In the genomic region with DNA sequence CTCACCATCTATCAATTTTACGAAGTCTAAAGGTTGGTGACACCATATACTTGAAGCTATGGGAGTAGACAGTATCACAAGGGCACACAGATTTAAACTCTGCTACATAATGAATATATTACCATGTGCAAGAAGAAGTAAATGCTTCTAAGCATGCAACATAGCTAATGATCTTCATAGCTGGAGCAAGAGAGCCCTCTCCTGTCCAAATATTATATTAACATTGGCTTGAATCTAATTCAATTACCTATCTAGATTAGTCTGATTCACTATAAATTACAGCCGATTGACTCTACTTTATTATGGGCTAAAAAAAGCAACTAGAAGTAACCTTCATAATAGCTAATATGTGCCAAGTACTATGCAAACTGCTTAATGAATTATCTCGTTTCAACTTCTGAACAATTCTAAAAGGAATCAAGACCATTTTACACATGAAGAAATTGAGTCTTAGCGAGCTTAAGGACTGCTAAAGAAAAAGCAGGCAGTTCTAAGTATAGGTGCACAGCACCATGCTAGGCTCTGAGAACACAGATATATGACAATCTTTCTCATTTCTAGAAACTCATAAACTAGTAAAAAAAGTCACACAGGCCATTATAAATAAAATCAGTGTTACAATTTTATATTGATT, we compare ENCODE assay signal across 8 cellular contexts. TPM values are rescaled to one million over a fixed set of nuclear protein-coding genes. Genes with fewer than 3 reads are reported as not detected.
DNase-seq lines count a peak whose midpoint lies in the region; ATAC-seq and TF ChIP-seq lines count a peak whose summit lies in the region.

No MANE protein-coding gene starts in this region.

- no peak overlapping the region for H3K27ac ChIP-seq in cardiac muscle cell

- no peak overlapping the region for H3K27ac Mint-ChIP-seq in nephron
- H3K27ac Mint-ChIP-seq in activated T-cell treated with anti-CD3 and anti-CD28 coated beads, Interleukin-2, amount 50 U/mL, for 72 hours, result no peak overlapping the region
- H3K27ac Mint-ChIP-seq in mesothelial cell of epicardium, result no peak overlapping the region
- H3K27ac Mint-ChIP-seq in WTC11, result no peak overlapping the region

- H3K9me3 Mint-ChIP-seq in nephron (no peaks in the 10 kb centered on the region), mesothelial cell of epicardium (no peaks in the 10 kb centered on the region), WTC11 (no peaks in the 10 kb centered on the region)
- H3K9me3 Mint-ChIP-seq in activated T-cell treated with anti-CD3 and anti-CD28 coated beads, Interleukin-2, amount 50 U/mL, for 72 hours, result no peaks in the 10 kb centered on the region

- peaks cover 16% of the 10 kb centered on the region for H3K36me3 ChIP-seq in cardiac muscle cell

- CTCF ChIA-PET in WTC11 (lab: Charles Lee), result interaction anchor here (0.6 to 4.5 kb wide), 8 partner anchors 22 to 393 kb away, joined by 3 to 71 read pairs (median 4); partner anchors contain the start of gene FRA10AC1

- POLR2A ChIA-PET in WTC11 (lab: Charles Lee), result no interaction called here

- H3K4me1 Mint-ChIP-seq in nephron (no peaks in the 10 kb centered on the region), mesothelial cell of epicardium (peaks cover 6% of the 10 kb centered on the region), WTC11 (peaks cover 7% of the 10 kb centered on the region)
- H3K4me1 Mint-ChIP-seq in activated T-cell treated with anti-CD3 and anti-CD28 coated beads, Interleukin-2, amount 50 U/mL, for 72 hours (ENCODE audit: low read depth), result no peaks in the 10 kb centered on the region

- H3K36me3 Mint-ChIP-seq in nephron (ENCODE audit: low read depth) (peaks cover 11% of the 10 kb centered on the region), mesothelial cell of epicardium (peaks cover 11% of the 10 kb centered on the region), WTC11 (peaks cover 22% of the 10 kb centered on the region)
- H3K36me3 Mint-ChIP-seq in activated T-cell treated with anti-CD3 and anti-CD28 coated beads, Interleukin-2, amount 50 U/mL, for 72 hours (ENCODE audit: insufficient read depth in 2 of 2), result peaks cover 0 to 8% of the 10 kb centered on the region in 2 donors

- H3K4me1 ChIP-seq in cardiac muscle cell (ENCODE audit: low read depth), result no peaks in the 10 kb centered on the region

- H3K27me3 Mint-ChIP-seq in nephron (ENCODE audit: low read depth) (no peaks in the 10 kb centered on the region), mesothelial cell of epicardium (ENCODE audit: low read depth) (no peaks in the 10 kb centered on the region), WTC11 (ENCODE audit: low read depth) (no peaks in the 10 kb centered on the region)
- no peaks in the 10 kb centered on the region for H3K27me3 Mint-ChIP-seq in activated T-cell treated with anti-CD3 and anti-CD28 coated beads, Interleukin-2, amount 50 U/mL, for 72 hours (ENCODE audit: low read depth)

- H3K27me3 ChIP-seq in cardiac muscle cell, result no peaks in the 10 kb centered on the region

- H3K4me3 ChIP-seq in cardiac muscle cell, result no peak overlapping the region

- no peaks in the 10 kb centered on the region for H3K9me3 ChIP-seq in cardiac muscle cell (ENCODE audit: low read depth)

- TF ChIP-seq CTCF in cardiac muscle cell (IDR thresholded peaks at IDR 0.05; ENCODE audit: low read depth, low read length) (peak; percentile 44), nephron (IDR thresholded peaks at IDR 0.05; ENCODE audit: unreplicated experiment in 3 of 3) (peak; percentile 48 to 61 (median 59)), mesothelial cell of epicardium (IDR thresholded peaks at IDR 0.05; ENCODE audit: unreplicated experiment) (no peak), WTC11 (IDR thresholded peaks at IDR 0.05) (no peak)

- ATAC-seq in Right ventricle myocardium inferior (no peak), WTC11 (no peak)
- ATAC-seq in activated T-cell treated with anti-CD3 and anti-CD28 coated beads, Interleukin-2, amount 50 U/mL, for 72 hours (replicated peaks in 1 of 2), result no peak

- DNase-seq in cardiac muscle cell (ENCODE audit: low read depth in 1 of 2, low spot score in 1 of 2) (peak; percentile 39 to 67), Right ventricle myocardium inferior (ENCODE audit: missing footprints) (no peak), NCI-H526 treated with DMSO at 0.1 percent for 48 hours (lab: John Stamatoyannopoulos, UW) (peak; percentile 39), cerebellar cortex (ENCODE audit: low spot score) (peak; percentile 62), mesothelial cell of epicardium (ENCODE audit: low spot score in 2 of 2, unreplicated experiment in 2 of 2) (no peak), WTC11 (ENCODE audit: low spot score) (no peak)
- DNase-seq in activated T-cell treated with anti-CD3 and anti-CD28 coated beads, Interleukin-2, amount 50 U/mL, for 72 hours, result no peak

- intact Hi-C loops in Right ventricle myocardium inferior (cut with DNase I), result loop anchor here (10.0 kb wide), 1 partner anchor 306 kb away; no protein-coding TSS in a partner anchor

- H3K4me3 Mint-ChIP-seq in nephron, result no peak overlapping the region
- no peak overlapping the region for H3K4me3 Mint-ChIP-seq in activated T-cell treated with anti-CD3 and anti-CD28 coated beads, Interleukin-2, amount 50 U/mL, for 72 hours
- no peak overlapping the region for H3K4me3 Mint-ChIP-seq in mesothelial cell of epicardium
- no peak overlapping the region for H3K4me3 Mint-ChIP-seq in WTC11

TF ChIP-seq in WTC11, 78 proteins besides CTCF, POLR2A, EP300 and RAD21 (continues in another document):
- TF ChIP-seq ZBTB43 (CRISPR knock-in tag; IDR thresholded peaks at IDR 0.05) (no peak), OVOL2 (CRISPR knock-in tag; IDR thresholded peaks at IDR 0.05; ENCODE audit: borderline replicate concordance) (no peak), EMX1 (CRISPR knock-in tag; IDR thresholded peaks at IDR 0.05) (no peak), USF1 (CRISPR knock-in tag; IDR thresholded peaks at IDR 0.05) (no peak), SMAD4 (CRISPR knock-in tag; IDR thresholded peaks at IDR 0.05) (no peak), MXD4 (CRISPR knock-in tag; IDR thresholded peaks at IDR 0.05; ENCODE audit: borderline replicate concordance) (no peak), ATF2 (CRISPR knock-in tag; IDR thresholded peaks at IDR 0.05; ENCODE audit: borderline replicate concordance, low read depth) (no peak), ZNF121 (CRISPR knock-in tag; IDR thresholded peaks at IDR 0.05) (no peak), ELF4 (CRISPR knock-in tag; IDR thresholded peaks at IDR 0.05; ENCODE audit: low read depth) (no peak), ZMAT4 (CRISPR knock-in tag; IDR thresholded peaks at IDR 0.05) (no peak)

RNA-seq across cellular contexts. Expression of gene FRA10AC1, which starts 21.9 kb away (rescaled TPM):
- total RNA-seq in cardiac muscle cell (4.8 and 13.5 TPM in 2 replicates), Right ventricle myocardium inferior (16.8 TPM), mesothelial cell of epicardium (23.4 to 27.0 TPM (median 24.2 TPM) in 3 replicates), WTC11 (2021) (12.9 to 15.8 TPM (median 14.1 TPM) in 3 replicates)
- 18.2 and 21.6 TPM in 2 replicates for polyA plus RNA-seq in cardiac muscle cell
- total RNA-seq in activated T-cell treated with anti-CD3 and anti-CD28 coated beads, Interleukin-2, amount 50 U/mL, for 72 hours, result 10 to 100 TPM; 27.9 to 40.7 TPM

Comparison
In these comparisons a context has a peak if more than half of its experiments do, and no peak if none do; other contexts are left out.
1. DNase-seq: peak in cardiac muscle cell (2 of 2), NCI-H526 treated with DMSO at 0.1 percent for 48 hours (single experiment) and cerebellar cortex (single experiment); none in Right ventricle myocardium inferior (single experiment), activated T-cell treated with anti-CD3 and anti-CD28 coated beads, Interleukin-2, amount 50 U/mL, for 72 hours (0 of 2), mesothelial cell of epicardium (0 of 2) and WTC11 (single experiment).
2. CTCF ChIP-seq: peak in cardiac muscle cell (single experiment) and nephron (3 of 3); none in mesothelial cell of epicardium (single experiment) and WTC11 (single experiment).